Comparison of ENCODE assay signal across 9 cellular contexts in genomic region chr4:153438916-153439756, GRCh38. TPM values are rescaled to one million over a fixed set of nuclear protein-coding genes. Genes with fewer than 3 reads are reported as not detected.
DNase-seq lines count a peak whose midpoint lies in the region; ATAC-seq and TF ChIP-seq lines count a peak whose summit lies in the region.
"Had no signal": no experiment of that assay in that cellular context is flagged by ENCODE, and none has a peak within 500 bp of the region (broad histone marks: within the 10 kb centered on the region; RNA-seq: fewer than 3 reads in every experiment).

No MANE protein-coding gene starts in this region.

- TF ChIP-seq EP300 in gastroesophageal sphincter (IDR thresholded peaks at IDR 0.05) = no peak
- no peak for TF ChIP-seq EP300 in suprapubic skin (IDR thresholded peaks at IDR 0.05)

- H3K4me1 ChIP-seq in gastroesophageal sphincter (peaks cover 0 to 15% (median 0%) of the 10 kb centered on the region in 3 donors), suprapubic skin (no peaks in the 10 kb centered on the region), esophagus squamous epithelium (no peaks in the 10 kb centered on the region)
- H3K4me1 ChIP-seq: parathyroid adenoma had no signal

- H3K36me3 ChIP-seq in gastroesophageal sphincter (no peaks in the 10 kb centered on the region), suprapubic skin (no peaks in the 10 kb centered on the region), esophagus squamous epithelium (no peaks in the 10 kb centered on the region)

- H3K9me3 ChIP-seq in gastroesophageal sphincter (no peaks in the 10 kb centered on the region), suprapubic skin (no peaks in the 10 kb centered on the region), esophagus squamous epithelium (no peaks in the 10 kb centered on the region)

- H3K4me3 ChIP-seq in GM12864 (ENCODE audit: low read depth, low read length) (peak overlapping the region; percentile 40), gastroesophageal sphincter (peak overlapping the region; percentile 18 to 22), suprapubic skin (peak overlapping the region; percentile 1), esophagus squamous epithelium (peak overlapping the region in 2 of 4 donors; percentile 0 to 40)

- WGBS in gastroesophageal sphincter (ENCODE audit: low coverage in 1 of 2), 2 donors = 41 to 56% methylated on average over 13 of the region's 13 CpGs
- WGBS in suprapubic skin = 45% methylated on average over 13 of the region's 13 CpGs
- 50 to 75% methylated on average over 13 of the region's 13 CpGs for WGBS in esophagus squamous epithelium, 2 donors

- TF ChIP-seq POLR2A in gastroesophageal sphincter (IDR thresholded peaks at IDR 0.05) = no peak
- TF ChIP-seq POLR2A in suprapubic skin (IDR thresholded peaks at IDR 0.05) = no peak
- no peak for TF ChIP-seq POLR2A in esophagus squamous epithelium (IDR thresholded peaks at IDR 0.05)

- TF ChIP-seq CTCF in GM12864 (IDR thresholded peaks at IDR 0.05; ENCODE audit: low read depth, low read length, missing control alignments) = no peak
- no peak for TF ChIP-seq CTCF in gastroesophageal sphincter (IDR thresholded peaks at IDR 0.05)
- TF ChIP-seq CTCF in suprapubic skin (IDR thresholded peaks at IDR 0.05) = no peak
- no peak for TF ChIP-seq CTCF in esophagus squamous epithelium (IDR thresholded peaks at IDR 0.05)

- no peaks in the 10 kb centered on the region for H3K27me3 ChIP-seq in gastroesophageal sphincter
- H3K27me3 ChIP-seq in suprapubic skin = no peaks in the 10 kb centered on the region
- no peaks in the 10 kb centered on the region for H3K27me3 ChIP-seq in esophagus squamous epithelium

- intact Hi-C loops in head of caudate nucleus (cut with DNase I) = no loop called here
- intact Hi-C loops in esophagus squamous epithelium (cut with DNase I) = loop anchor here (10.0 kb wide), 1 partner anchor 94 kb away; the partner anchor contains the start of gene MND1

- DNase-seq in GM12864 (ENCODE audit: low read depth) (no peak), OCI-M1 (lab: John Stamatoyannopoulos, UW) (peak; percentile 50), suprapubic skin (ENCODE audit: low spot score in 2 of 2) (no peak), head of caudate nucleus (no peak), GOT3 (lab: John Stamatoyannopoulos, UW) (no peak), esophagus squamous epithelium (lab: John Stamatoyannopoulos, UW) (no peak)

- H3K27ac ChIP-seq in gastroesophageal sphincter (peak overlapping the region; percentile 54 to 75 (median 62)), suprapubic skin (no peak overlapping the region), esophagus squamous epithelium (peak overlapping the region in 1 of 4 donors; percentile 10)
- H3K27ac ChIP-seq: parathyroid adenoma had no signal

- ATAC-seq in GM21619 (IDR thresholded peaks at IDR 0.05; ENCODE audit: unreplicated experiment) = peak; percentile 71
- ATAC-seq in gastroesophageal sphincter = no peak

RNA-seq across cellular contexts. Expression of gene TMEM131L, which starts 27.0 kb away (rescaled TPM):
- total RNA-seq in gastroesophageal sphincter = 10 to 100 TPM; 14.2 to 24.0 (median 18.4) TPM
- 10 to 100 TPM; 13.5 to 25.0 (median 17.2) TPM for total RNA-seq in suprapubic skin
- total RNA-seq in esophagus squamous epithelium = 10 to 100 TPM in 3 of 4 donors, 1 to 10 TPM in 1; 9.2 to 14.7 (median 12.4) TPM
